ENCODE assay signal across 8 cellular contexts in the genomic region with DNA sequence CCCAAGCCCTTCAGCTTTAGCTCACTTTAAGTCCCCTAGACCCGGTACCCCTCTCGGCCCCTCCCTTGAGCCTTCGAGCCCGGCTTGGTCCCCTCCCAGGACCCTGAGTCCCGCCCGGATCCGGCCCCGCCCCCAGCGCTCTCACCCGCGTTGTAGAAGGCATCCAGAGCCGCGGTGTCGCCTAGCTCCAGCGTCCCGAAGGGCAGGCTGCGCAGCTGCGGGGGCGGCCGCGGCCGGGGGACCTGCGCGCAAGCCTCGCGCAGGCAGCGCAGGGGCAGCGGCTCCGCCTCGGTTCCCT. TPM values are rescaled to one million over a fixed set of nuclear protein-coding genes. Genes with fewer than 3 reads are reported as not detected.
DNase-seq lines count a peak whose midpoint lies in the region; ATAC-seq and TF ChIP-seq lines count a peak whose summit lies in the region.

No MANE protein-coding gene starts in this region.

- peak overlapping the region; percentile 51 for H3K27ac ChIP-seq in CD4-positive, alpha-beta memory T cell (ENCODE audit: low read depth, low read length)
- no peak overlapping the region for H3K27ac ChIP-seq in GM23338 (ENCODE audit: low read depth)
- H3K27ac ChIP-seq in caudate nucleus (ENCODE audit: low read depth, low read length) = peak overlapping the region; percentile 80
- H3K27ac ChIP-seq in skin epidermis = peak overlapping the region; percentile 66 to 99 (median 96)

- H3K4me3 Mint-ChIP-seq in CD4-positive, alpha-beta memory T cell = peak overlapping the region; percentile 86 to 94 (median 88)
- H3K4me3 Mint-ChIP-seq in GM23338 = peak overlapping the region; percentile 86

- H3K9me3 Mint-ChIP-seq in CD4-positive, alpha-beta memory T cell = no peaks in the 10 kb centered on the region
- H3K9me3 Mint-ChIP-seq in GM23338 = no peaks in the 10 kb centered on the region

- peak overlapping the region; percentile 36 to 54 for H3K4me3 ChIP-seq in CD4-positive, alpha-beta memory T cell (ENCODE audit: low read length in 2 of 2)
- H3K4me3 ChIP-seq in GM23338 = peak overlapping the region; percentile 89
- H3K4me3 ChIP-seq in skin epidermis = peak overlapping the region; percentile 55 to 83 (median 69)

- no peaks in the 10 kb centered on the region for H3K79me2 ChIP-seq in GM23338 (replicated peaks; ENCODE audit: insufficient read depth)

- H4K20me1 ChIP-seq in GM23338 (replicated peaks; ENCODE audit: insufficient read depth) = no peaks in the 10 kb centered on the region

- no peaks in the 10 kb centered on the region for H3K9me2 ChIP-seq in GM23338 (ENCODE audit: insufficient read depth)

- H3K27ac Mint-ChIP-seq in CD4-positive, alpha-beta memory T cell = peak overlapping the region in 6 of 7 donors; percentile 65 to 88 (median 82)
- peak overlapping the region; percentile 86 for H3K27ac Mint-ChIP-seq in GM23338

- H3K36me3 ChIP-seq in CD4-positive, alpha-beta memory T cell (ENCODE audit: insufficient read depth, low read length) = no peaks in the 10 kb centered on the region
- H3K36me3 ChIP-seq in GM23338 (ENCODE audit: insufficient read depth) = no peaks in the 10 kb centered on the region

- intact Hi-C loops in CD4-positive, alpha-beta memory T cell (cut with micrococcal nuclease) = no loop called here

- H3K9me3 ChIP-seq in CD4-positive, alpha-beta memory T cell (ENCODE audit: control insufficient read depth in 1 of 2, low read length in 2 of 2) = no peaks in the 10 kb centered on the region

- peaks cover 17% of the 10 kb centered on the region; the same call in 1 of the 2 replicates for H3F3A ChIP-seq in GM23338 (replicated peaks; ENCODE audit: low read depth)

- ATAC-seq in GM23338 = peak; percentile 55
- ATAC-seq in HG03095 (IDR thresholded peaks at IDR 0.05; ENCODE audit: unreplicated experiment) = no peak

- peak overlapping the region; percentile 99 for H3K4me2 ChIP-seq in GM23338

- H2AFZ ChIP-seq in GM23338 = peak overlapping the region; percentile 98; the same call in 1 of the 2 replicates

- peaks cover 13 to 50% (median 25%) of the 10 kb centered on the region in 4 donors for H3K4me1 Mint-ChIP-seq in CD4-positive, alpha-beta memory T cell
- peaks cover 27% of the 10 kb centered on the region for H3K4me1 Mint-ChIP-seq in GM23338

- peaks cover 18% of the 10 kb centered on the region for H3K4me1 ChIP-seq in CD4-positive, alpha-beta memory T cell (ENCODE audit: insufficient read depth, low read length)
- peaks cover 16% of the 10 kb centered on the region for H3K4me1 ChIP-seq in GM23338 (ENCODE audit: insufficient read depth)

- H3K36me3 Mint-ChIP-seq in CD4-positive, alpha-beta memory T cell = no peaks in the 10 kb centered on the region
- H3K36me3 Mint-ChIP-seq in GM23338 (ENCODE audit: low read depth) = no peaks in the 10 kb centered on the region

- peak; percentile 53 to 80 (median 57) for DNase-seq in CD4-positive, alpha-beta memory T cell
- peak; percentile 89 for DNase-seq in GM23338 (ENCODE audit: low spot score)
- DNase-seq in NCI-H2107 (lab: John Stamatoyannopoulos, UW) = peak; percentile 57
- DNase-seq in activated CD4-positive, CD25-positive, alpha-beta regulatory T cell (lab: John Stamatoyannopoulos, UW) = peak; percentile 34 to 53 (median 46)
- DNase-seq in caudate nucleus (lab: John Stamatoyannopoulos, UW) = peak in 30 of 61 donors; percentile 13 to 70 (median 38)
- peak; percentile 61 for DNase-seq in iris pigment epithelial cell (ENCODE audit: low read depth)

- no peaks in the 10 kb centered on the region for H3K27me3 Mint-ChIP-seq in CD4-positive, alpha-beta memory T cell
- H3K27me3 Mint-ChIP-seq in GM23338 (ENCODE audit: insufficient read depth, low read depth, poor library complexity) = peaks cover 18% of the 10 kb centered on the region

- POLR2A ChIA-PET in CD4-positive, alpha-beta memory T cell (lab: Charles Lee; ENCODE audit: partially characterized antibody) = interaction anchor here (0.5 to 3.0 kb wide), 12 partner anchors 9 to 464 kb away, joined by 3 to 25 read pairs (median 8); a partner anchor contains a TSS

- no peaks in the 10 kb centered on the region for H3K27me3 ChIP-seq in CD4-positive, alpha-beta memory T cell (ENCODE audit: insufficient read depth, low read length)
- peaks cover 13% of the 10 kb centered on the region for H3K27me3 ChIP-seq in GM23338 (ENCODE audit: insufficient read depth)

- TF ChIP-seq CTCF in GM23338 (conservative IDR thresholded peaks at IDR 0.05; ENCODE audit: low read depth in 2 of 2) = no peak

- CTCF ChIA-PET in CD4-positive, alpha-beta memory T cell (lab: Charles Lee; ENCODE audit: partially characterized antibody) = interaction anchor here (0.6 to 8.4 kb wide), 14 partner anchors 10 to 69 kb away, joined by 3 to 54 read pairs (median 4); no protein-coding TSS in a partner anchor

TF ChIP-seq in GM23338, 12 proteins besides CTCF, POLR2A, EP300 and RAD21:
- peak; percentile 46 for TF ChIP-seq POLR2AphosphoS5 (IDR thresholded peaks at IDR 0.05; ENCODE audit: low read depth)
- TF ChIP-seq, protein P1, sequence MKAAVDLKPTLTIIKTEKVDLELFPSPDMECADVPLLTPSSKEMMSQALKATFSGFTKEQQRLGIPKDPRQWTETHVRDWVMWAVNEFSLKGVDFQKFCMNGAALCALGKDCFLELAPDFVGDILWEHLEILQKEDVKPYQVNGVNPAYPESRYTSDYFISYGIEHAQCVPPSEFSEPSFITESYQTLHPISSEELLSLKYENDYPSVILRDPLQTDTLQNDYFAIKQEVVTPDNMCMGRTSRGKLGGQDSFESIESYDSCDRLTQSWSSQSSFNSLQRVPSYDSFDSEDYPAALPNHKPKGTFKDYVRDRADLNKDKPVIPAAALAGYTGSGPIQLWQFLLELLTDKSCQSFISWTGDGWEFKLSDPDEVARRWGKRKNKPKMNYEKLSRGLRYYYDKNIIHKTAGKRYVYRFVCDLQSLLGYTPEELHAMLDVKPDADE (IDR thresholded peaks at IDR 0.05) = no peak

RNA-seq across cellular contexts. Expression of a gene that starts 0.7 kb away (rescaled TPM):
- total RNA-seq in CD4-positive, alpha-beta memory T cell = 10 to 100 TPM in 1 of 2 experiments, 1 to 10 TPM in 1; 8.8 to 11.7 TPM
- polyA plus RNA-seq in CD4-positive, alpha-beta memory T cell = 1 to 10 TPM; 4.5 to 8.1 TPM
- total RNA-seq in GM23338 (2014; rRNA removed; shearing (Covaris generic)) = 10.6 and 14.9 TPM in 2 replicates
- 7.4 and 8.2 TPM in 2 replicates for polyA plus RNA-seq in GM23338 (2016; fragmentation: Nextera tagmentation; extraction: Ambion mirVana)

RNA-seq across cellular contexts. Expression of a gene that starts 8.6 kb away (rescaled TPM):
- total RNA-seq in CD4-positive, alpha-beta memory T cell = not detected
- not detected for polyA plus RNA-seq in CD4-positive, alpha-beta memory T cell
- 0.49 TPM in 1 of 2 replicates, not detected in the other for total RNA-seq in GM23338 (2014; rRNA removed; shearing (Covaris generic))
- 0.66 TPM in 1 of 2 replicates, not detected in the other for polyA plus RNA-seq in GM23338 (2016; fragmentation: Nextera tagmentation; extraction: Ambion mirVana)

RNA-seq across cellular contexts. Expression of a gene that starts 17.1 kb away (rescaled TPM):
- not detected for total RNA-seq in CD4-positive, alpha-beta memory T cell
- polyA plus RNA-seq in CD4-positive, alpha-beta memory T cell = under 1 TPM in 1 of 2 donors, not detected in 1; 0.22 TPM
- 1.2 and 2.8 TPM in 2 replicates for total RNA-seq in GM23338 (2014; rRNA removed; shearing (Covaris generic))
- 2.0 and 2.4 TPM in 2 replicates for polyA plus RNA-seq in GM23338 (2016; fragmentation: Nextera tagmentation; extraction: Ambion mirVana)

RNA-seq across cellular contexts. Expression of a gene that starts 24.2 kb away (rescaled TPM):
- 100 to 1,000 TPM; 146 to 158 TPM for total RNA-seq in CD4-positive, alpha-beta memory T cell
- polyA plus RNA-seq in CD4-positive, alpha-beta memory T cell = 100 to 1,000 TPM in 1 of 2 donors, 10 to 100 TPM in 1; 99.7 to 141 TPM
- total RNA-seq in GM23338 (2014; rRNA removed; shearing (Covaris generic)) = 4.9 and 5.4 TPM in 2 replicates
- 12.0 and 12.3 TPM in 2 replicates for polyA plus RNA-seq in GM23338 (2016; fragmentation: Nextera tagmentation; extraction: Ambion mirVana)

RNA-seq across cellular contexts. Expression of a gene that starts 26.4 kb away (rescaled TPM):
- not detected for total RNA-seq in CD4-positive, alpha-beta memory T cell
- not detected for polyA plus RNA-seq in CD4-positive, alpha-beta memory T cell
- 6.6 and 9.1 TPM in 2 replicates for total RNA-seq in GM23338 (2014; rRNA removed; shearing (Covaris generic))
- polyA plus RNA-seq in GM23338 (2016; fragmentation: Nextera tagmentation; extraction: Ambion mirVana) = 5.8 and 5.9 TPM in 2 replicates
